ENCODE assay signal across 8 cellular contexts in the genomic region with DNA sequence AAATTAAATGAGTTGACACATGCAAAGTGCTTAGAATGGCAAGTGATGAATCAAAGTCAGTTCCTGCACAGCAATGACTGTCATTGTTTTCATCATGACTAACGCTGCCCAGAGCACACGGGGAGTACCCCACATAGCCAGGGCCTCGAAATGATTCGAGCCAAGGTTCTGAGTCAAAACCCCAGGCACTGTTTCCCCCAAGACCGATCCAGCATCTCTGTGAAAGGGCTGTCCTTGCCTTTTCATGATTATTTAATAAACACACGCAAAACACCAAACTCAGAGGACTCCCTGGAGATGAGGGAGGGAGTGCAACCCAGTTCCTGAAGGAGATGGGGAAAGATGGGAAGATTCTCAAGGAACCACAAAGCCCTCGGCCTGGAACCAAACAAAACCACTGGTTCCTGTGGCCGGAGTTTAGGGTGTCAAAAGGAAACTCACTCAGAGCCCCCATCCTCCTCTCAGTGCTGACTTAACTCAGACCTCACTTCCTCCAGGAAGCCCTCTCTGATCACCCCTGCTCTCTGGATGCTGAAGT. TPM values are rescaled to one million over a fixed set of nuclear protein-coding genes. Genes with fewer than 3 reads are reported as not detected.
A peak's percentile ranks its signal among the peaks of the same experiment; 100 is the strongest.
DNase-seq lines count a peak whose midpoint lies in the region; ATAC-seq and TF ChIP-seq lines count a peak whose summit lies in the region.

No MANE protein-coding gene starts in this region.

- H3K27ac ChIP-seq in effector memory CD4-positive, alpha-beta T cell (ENCODE audit: insufficient read depth, low read length, poor library complexity, severe bottlenecking) = peak overlapping the region; percentile 68
- H3K27ac ChIP-seq in skin epidermis = peak overlapping the region in 13 of 21 experiments; percentile 39 to 94 (median 85)

- H3K4me1 ChIP-seq in effector memory CD4-positive, alpha-beta T cell (ENCODE audit: control insufficient read depth, insufficient read depth, low read length, poor library complexity, severe bottlenecking) = peaks cover 60% of the 10 kb centered on the region

- DNase-seq in AG10803 (ENCODE audit: low read depth) = peak; percentile 87
- peak; percentile 58 for DNase-seq in activated CD4-positive, CD25-positive, alpha-beta regulatory T cell treated with anti-CD3 and anti-CD28 coated beads, Interleukin-2, amount 50 U/mL, for 72 hours
- peak in 2 of 3 donors; percentile 33 to 45 for DNase-seq in effector memory CD4-positive, alpha-beta T cell
- DNase-seq in NCI-H748 (lab: John Stamatoyannopoulos, UW; ENCODE audit: unreplicated experiment) = no peak
- no peak for DNase-seq in NCI-H187 treated with DMSO at 0.1 percent for 48 hours (lab: John Stamatoyannopoulos, UW)
- no peak for DNase-seq in HT-29 (ENCODE audit: low spot score)

- H3K27me3 ChIP-seq in effector memory CD4-positive, alpha-beta T cell (replicated peaks; ENCODE audit: control insufficient read depth, insufficient read depth, low read length, poor library complexity, severe bottlenecking) = no peaks in the 10 kb centered on the region

- H3K9me3 ChIP-seq in effector memory CD4-positive, alpha-beta T cell (ENCODE audit: control insufficient read depth, low read length) = no peaks in the 10 kb centered on the region

- TF ChIP-seq CTCF in AG10803 (conservative IDR thresholded peaks at IDR 0.05; ENCODE audit: low read length) = no peak

- H3K36me3 ChIP-seq in effector memory CD4-positive, alpha-beta T cell (ENCODE audit: control insufficient read depth, insufficient read depth, low read length) = no peaks in the 10 kb centered on the region

- H3K4me3 ChIP-seq in AG10803 (ENCODE audit: low read length) (no peak overlapping the region), skin epidermis (no peak overlapping the region)
- peak overlapping the region; percentile 89 for H3K4me3 ChIP-seq in effector memory CD4-positive, alpha-beta T cell (ENCODE audit: insufficient read depth, low read depth, low read length, poor library complexity, severe bottlenecking)

- ATAC-seq in HG02610 (IDR thresholded peaks at IDR 0.05; ENCODE audit: unreplicated experiment) = peak; percentile 50

RNA-seq across cellular contexts. Expression of a gene that starts 3.8 kb away (rescaled TPM):
- 0.05 and 0.31 TPM in 2 replicates for total RNA-seq in HT-29 (2014; rRNA removed; shearing (Covaris generic))

Comparison
In these comparisons a context has a peak if more than half of its experiments do, and no peak if none do; other contexts are left out.
1. DNase-seq: peak in AG10803 (single experiment), activated CD4-positive, CD25-positive, alpha-beta regulatory T cell treated with anti-CD3 and anti-CD28 coated beads, Interleukin-2, amount 50 U/mL, for 72 hours (single experiment) and effector memory CD4-positive, alpha-beta T cell (2 of 3); none in NCI-H748 (single experiment), NCI-H187 treated with DMSO at 0.1 percent for 48 hours (single experiment) and HT-29 (single experiment).